Comparison of ENCODE assay signal across 3 cellular contexts in genomic region chr1:211318881-211319280, GRCh38.
A peak's percentile ranks its signal among the peaks of the same experiment; 100 is the strongest.
TF ChIP-seq lines count a peak whose summit lies in the region.

No MANE protein-coding gene starts in this region.

TF ChIP-seq in HepG2, 621 proteins besides CTCF, POLR2A, EP300 and RAD21:
- TF ChIP-seq MXD1 (CRISPR knock-in tag; IDR thresholded peaks at IDR 0.05) (no peak), CEBPB (IDR thresholded peaks at IDR 0.05; ENCODE audit: borderline replicate concordance, low read depth, low read length) (0 out of 2 replicates have a peak, but pooled peaks have one; percentile 23)

TF ChIP-seq in IMR-90, 13 proteins besides CTCF, POLR2A, EP300 and RAD21:
- TF ChIP-seq CHD1 (IDR thresholded peaks at IDR 0.05; ENCODE audit: low read depth, low read length) (no peak), CEBPB (IDR thresholded peaks at IDR 0.05; ENCODE audit: low read depth, low read length) (peak; percentile 61), RFX5 (IDR thresholded peaks at IDR 0.05; ENCODE audit: low read depth, low read length) (no peak)

TF ChIP-seq in K562, 482 proteins besides CTCF, POLR2A, EP300 and RAD21:
- no peak for TF ChIP-seq ZFPM2 (CRISPR knock-in tag; IDR thresholded peaks at IDR 0.05)
- peak; percentile 43 for TF ChIP-seq CEBPB (tag; IDR thresholded peaks at IDR 0.05)
- no peak for TF ChIP-seq CEBPG (CRISPR knock-in tag; IDR thresholded peaks at IDR 0.05)
- TF ChIP-seq CEBPG (tag; conservative IDR thresholded peaks at IDR 0.05 in 1 of 2, IDR thresholded peaks at IDR 0.05 in 1 of 2), result peak in 1 of 2 experiments; percentile 55; a peak in 1 of 4 replicates
- TF ChIP-seq ZNF224 (CRISPR knock-in tag; IDR thresholded peaks at IDR 0.05), result no peak
TF ChIP-seq in K562: peak in this region for 2.
